8 cellular contexts compared by ENCODE assay signal in the genomic region with DNA sequence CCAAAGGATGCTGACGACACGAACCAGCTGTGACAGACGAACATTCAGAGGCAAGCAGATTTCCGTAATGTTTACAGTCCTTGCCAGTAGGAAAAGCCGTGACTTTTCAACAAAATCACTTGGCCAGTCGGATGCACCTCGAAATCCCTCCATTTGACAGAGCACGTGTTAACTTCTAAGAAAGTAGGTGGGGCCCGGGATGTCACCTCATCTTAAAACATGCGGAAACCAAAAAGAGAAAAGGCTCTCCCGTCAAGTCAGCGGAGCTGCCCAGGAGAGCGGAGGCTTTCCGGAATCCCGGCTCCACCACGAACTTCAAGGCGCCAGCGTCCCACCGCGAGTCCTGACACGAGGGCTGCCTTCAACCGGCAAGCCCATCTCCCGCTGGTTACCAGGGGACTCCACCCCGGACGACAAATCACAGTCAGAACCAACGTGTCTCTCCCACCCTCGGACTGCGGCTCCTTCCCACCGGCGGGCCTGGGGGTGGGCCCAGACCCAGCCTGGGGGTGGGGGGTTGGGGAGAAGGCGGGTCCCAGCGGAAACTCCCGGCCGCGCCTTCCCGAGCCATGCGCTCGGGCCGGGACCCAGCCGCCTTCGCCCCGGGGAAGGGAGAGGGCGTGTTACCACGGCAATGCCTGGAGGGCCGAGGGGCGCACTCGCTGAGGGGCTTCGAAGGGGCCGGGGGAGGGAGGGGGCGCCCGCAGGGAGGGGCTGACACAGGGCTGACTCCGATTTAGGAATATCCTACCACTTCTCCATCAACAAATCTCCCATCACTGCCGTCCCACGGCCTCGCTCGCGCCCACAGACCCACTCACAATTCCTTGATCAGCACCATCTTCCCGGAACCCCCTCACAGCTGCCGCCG. TPM values are rescaled to one million over a fixed set of nuclear protein-coding genes. Genes with fewer than 3 reads are reported as not detected.
A peak's percentile ranks its signal among the peaks of the same experiment; 100 is the strongest.
DNase-seq lines count a peak whose midpoint lies in the region; ATAC-seq and TF ChIP-seq lines count a peak whose summit lies in the region.

No MANE protein-coding gene starts in this region.

- H3F3A ChIP-seq in SK-N-SH (replicated peaks; ENCODE audit: insufficient read depth) = peaks cover 17% of the 10 kb centered on the region

- peak overlapping the region; percentile 98 for H3K4me3 Mint-ChIP-seq in activated naive CD8-positive, alpha-beta T cell treated with anti-CD3 and anti-CD28 coated beads, Interleukin-2, amount 10 ng/mL, durations not matched to agents 7 days and 5 days
- H3K4me3 Mint-ChIP-seq in progenitor cell of endocrine pancreas (ENCODE audit: low read depth) (peak overlapping the region; percentile 97), type B pancreatic cell (peak overlapping the region; percentile 98)

- H3K9me3 ChIP-seq in SK-N-SH = no peaks in the 10 kb centered on the region
- no peaks in the 10 kb centered on the region for H3K9me3 ChIP-seq in heart left ventricle

- peaks cover 17 to 20% of the 10 kb centered on the region in 2 experiments for H3K36me3 ChIP-seq in SK-N-SH (replicated peaks in 1 of 2; ENCODE audit: control insufficient read depth in 1 of 2, insufficient read depth in 2 of 2, low read length in 1 of 2)
- H3K36me3 ChIP-seq in heart left ventricle = peaks cover 0 to 10% (median 0%) of the 10 kb centered on the region in 9 donors

- H3K9ac ChIP-seq in SK-N-SH = peak overlapping the region; percentile 86

- peak overlapping the region; percentile 82 to 95 for H3K27ac ChIP-seq in SK-N-SH (ENCODE audit: low read depth in 2 of 2, low read length in 1 of 2)
- H3K27ac ChIP-seq in heart left ventricle = peak overlapping the region; percentile 92 to 100 (median 97)

- no peak for TF ChIP-seq RAD21 in SK-N-SH (IDR thresholded peaks at IDR 0.05; ENCODE audit: low read length)

- H2AFZ ChIP-seq in SK-N-SH (ENCODE audit: low read depth) = no peak overlapping the region

- DNase-seq in NCI-H2081 (lab: John Stamatoyannopoulos, UW) = peak; percentile 3 to 40
- DNase-seq in NCI-H2081 treated with DMSO at 0.1 percent for 48 hours (lab: John Stamatoyannopoulos, UW) = no peak
- DNase-seq in SK-N-SH = peak; percentile 80
- peak; percentile 67 for DNase-seq in activated naive CD8-positive, alpha-beta T cell treated with anti-CD3 and anti-CD28 coated beads, Interleukin-2, amount 10 ng/mL, durations not matched to agents 7 days and 5 days
- peak; percentile 56 to 79 (median 71) for DNase-seq in heart left ventricle
- peak; percentile 37 for DNase-seq in progenitor cell of endocrine pancreas (ENCODE audit: low spot score, unreplicated experiment)
- DNase-seq in type B pancreatic cell (ENCODE audit: extremely low spot score, unreplicated experiment) = peak; percentile 77

- peaks cover 31 to 36% of the 10 kb centered on the region in 2 experiments; a peak in 3 of 4 replicates for H3K4me1 ChIP-seq in SK-N-SH (ENCODE audit: control insufficient read depth in 1 of 2, insufficient read depth in 2 of 2, low read depth in 1 of 2, low read length in 1 of 2)
- H3K4me1 ChIP-seq in heart left ventricle = peaks cover 5 to 65% (median 56%) of the 10 kb centered on the region in 12 donors

- no peak; a peak in 1 of 4 replicates for TF ChIP-seq EP300 in SK-N-SH (IDR thresholded peaks at IDR 0.05; ENCODE audit: borderline replicate concordance in 1 of 2, low read depth in 1 of 2, low read length in 1 of 2)

- no peaks in the 10 kb centered on the region for H3K27me3 ChIP-seq in SK-N-SH (ENCODE audit: insufficient read depth)
- H3K27me3 ChIP-seq in heart left ventricle = peaks cover 0 to 3% (median 0%) of the 10 kb centered on the region in 9 donors

- H3K36me3 Mint-ChIP-seq in activated naive CD8-positive, alpha-beta T cell treated with anti-CD3 and anti-CD28 coated beads, Interleukin-2, amount 10 ng/mL, durations not matched to agents 7 days and 5 days = peaks cover 20% of the 10 kb centered on the region
- H3K36me3 Mint-ChIP-seq in progenitor cell of endocrine pancreas (ENCODE audit: insufficient read depth) (peaks cover 6% of the 10 kb centered on the region), type B pancreatic cell (peaks cover 20% of the 10 kb centered on the region)

- no peaks in the 10 kb centered on the region for H3K9me3 Mint-ChIP-seq in activated naive CD8-positive, alpha-beta T cell treated with anti-CD3 and anti-CD28 coated beads, Interleukin-2, amount 10 ng/mL, durations not matched to agents 7 days and 5 days
- H3K9me3 Mint-ChIP-seq in progenitor cell of endocrine pancreas (ENCODE audit: low read depth) = no peaks in the 10 kb centered on the region
- no peaks in the 10 kb centered on the region for H3K9me3 Mint-ChIP-seq in type B pancreatic cell

- POLR2A ChIA-PET in SK-N-SH (lab: Yijun Ruan, JAX) = interaction anchor here (0.6 to 1.0 kb wide), 3 partner anchors 18 to 1246 kb away, joined by 3 to 5 read pairs (median 4); no protein-coding TSS in a partner anchor
- POLR2A ChIA-PET in activated naive CD8-positive, alpha-beta T cell treated with anti-CD3 and anti-CD28 coated beads, Interleukin-2, amount 10 ng/mL, durations not matched to agents 7 days and 5 days (lab: Charles Lee) = interaction anchor here (0.6 to 2.2 kb wide), 11 partner anchors 16 to 1245 kb away, joined by 3 to 9 read pairs (median 3); no protein-coding TSS in a partner anchor

- no peak for TF ChIP-seq POLR2A in heart left ventricle (IDR thresholded peaks at IDR 0.05)

- H3K4me1 Mint-ChIP-seq in activated naive CD8-positive, alpha-beta T cell treated with anti-CD3 and anti-CD28 coated beads, Interleukin-2, amount 10 ng/mL, durations not matched to agents 7 days and 5 days = peaks cover 47% of the 10 kb centered on the region
- peaks cover 27% of the 10 kb centered on the region for H3K4me1 Mint-ChIP-seq in progenitor cell of endocrine pancreas (ENCODE audit: low read depth)
- peaks cover 58% of the 10 kb centered on the region for H3K4me1 Mint-ChIP-seq in type B pancreatic cell (ENCODE audit: unreplicated experiment)

- WGBS in SK-N-SH (ENCODE audit: low lambda C conversion rate) = 3% methylated on average over 35 of the region's 60 CpGs
- WGBS in heart left ventricle, 4 donors = 1 to 4% (median 1%) methylated on average over 46 to 60 of the region's 60 CpGs

- CTCF ChIA-PET in SK-N-SH (lab: Yijun Ruan, JAX) = interaction anchor here (1.2 to 11.5 kb wide), 3 partner anchors 18 to 35 kb away, joined by 3 to 150 read pairs (median 4); no protein-coding TSS in a partner anchor

- peak; percentile 38 for ATAC-seq in HG03354 (IDR thresholded peaks at IDR 0.05; ENCODE audit: poor library complexity, severe bottlenecking, unreplicated experiment)
- peak; percentile 25 for ATAC-seq in activated naive CD8-positive, alpha-beta T cell treated with anti-CD3 and anti-CD28 coated beads, Interleukin-2, amount 10 ng/mL, durations not matched to agents 7 days and 5 days (ENCODE audit: low read depth)
- ATAC-seq in heart left ventricle = peak; percentile 23 to 72 (median 68)

- intact Hi-C loops in heart left ventricle (cut with DNase I) = loop anchor here in 4 of 10 donors (1.0 to 5.0 kb wide), 3 partner anchors 30 to 72 kb away; no protein-coding TSS in a partner anchor

- H3K4me3 ChIP-seq in SK-N-SH (ENCODE audit: low read depth in 2 of 2, low read length in 1 of 2) (peak overlapping the region; percentile 76 to 90), heart left ventricle (peak overlapping the region; percentile 73 to 99 (median 90))

- H4K20me1 ChIP-seq in SK-N-SH (ENCODE audit: insufficient read depth) = peaks cover 51% of the 10 kb centered on the region

- peak overlapping the region; percentile 97 for H3K27ac Mint-ChIP-seq in activated naive CD8-positive, alpha-beta T cell treated with anti-CD3 and anti-CD28 coated beads, Interleukin-2, amount 10 ng/mL, durations not matched to agents 7 days and 5 days
- H3K27ac Mint-ChIP-seq in progenitor cell of endocrine pancreas = peak overlapping the region; percentile 99
- peak overlapping the region; percentile 98 for H3K27ac Mint-ChIP-seq in type B pancreatic cell

- no peaks in the 10 kb centered on the region for H3K9me2 ChIP-seq in SK-N-SH

- no peak for TF ChIP-seq CTCF in SK-N-SH (IDR thresholded peaks at IDR 0.05)
- no peak for TF ChIP-seq CTCF in heart left ventricle (IDR thresholded peaks at IDR 0.05)
- TF ChIP-seq CTCF in progenitor cell of endocrine pancreas (IDR thresholded peaks at IDR 0.05; ENCODE audit: unreplicated experiment) = no peak
- no peak for TF ChIP-seq CTCF in type B pancreatic cell (conservative IDR thresholded peaks at IDR 0.05)

- no peaks in the 10 kb centered on the region for H3K27me3 Mint-ChIP-seq in activated naive CD8-positive, alpha-beta T cell treated with anti-CD3 and anti-CD28 coated beads, Interleukin-2, amount 10 ng/mL, durations not matched to agents 7 days and 5 days
- no peaks in the 10 kb centered on the region for H3K27me3 Mint-ChIP-seq in progenitor cell of endocrine pancreas
- H3K27me3 Mint-ChIP-seq in type B pancreatic cell = no peaks in the 10 kb centered on the region

- H3K79me2 ChIP-seq in SK-N-SH (ENCODE audit: insufficient read depth) = peaks cover 94% of the 10 kb centered on the region

- peak overlapping the region; percentile 83 for H3K4me2 ChIP-seq in SK-N-SH

TF ChIP-seq in SK-N-SH, 30 proteins besides CTCF, POLR2A, EP300 and RAD21:
- 0 out of 2 replicates have a peak, but pooled peaks have one; percentile 23 for TF ChIP-seq ELF1 (IDR thresholded peaks at IDR 0.05)
- TF ChIP-seq SIN3A (IDR thresholded peaks at IDR 0.05; ENCODE audit: borderline replicate concordance, low read depth, low read length) = 0 out of 2 replicates have a peak, but pooled peaks have one; percentile 77
- peak; percentile 94 for TF ChIP-seq MXI1 (IDR thresholded peaks at IDR 0.05; ENCODE audit: low read depth, low read length)
- no peak for TF ChIP-seq TCF12 (IDR thresholded peaks at IDR 0.05)
- TF ChIP-seq RXRA (IDR thresholded peaks at IDR 0.05; ENCODE audit: borderline replicate concordance, low read depth) = no peak
- peak; percentile 67 for TF ChIP-seq MAX (IDR thresholded peaks at IDR 0.05; ENCODE audit: low read depth)

RNA-seq across cellular contexts. Expression of gene PITPNB, which starts 0.5 kb away (rescaled TPM):
- 32.3 and 38.7 TPM in 2 replicates for polyA plus RNA-seq in SK-N-SH (2012; rRNA removed)
- 41.6 and 48.2 TPM in 2 replicates for polyA plus RNA-seq in SK-N-SH (2012; cell fraction: cytosol; rRNA removed)
- polyA plus RNA-seq in SK-N-SH (2012; cell fraction: nucleus; rRNA removed) = 20.0 and 38.6 TPM in 2 replicates
- 10 to 100 TPM; 73.3 to 78.4 TPM for total RNA-seq in activated naive CD8-positive, alpha-beta T cell treated with anti-CD3 and anti-CD28 coated beads, Interleukin-2, amount 10 ng/mL, durations not matched to agents 7 days and 5 days
- total RNA-seq in heart left ventricle = 10 to 100 TPM; 20.8 to 84.7 (median 63.1) TPM
- polyA plus RNA-seq in heart left ventricle = 10 to 100 TPM; 13.6 to 32.3 TPM
- total RNA-seq in progenitor cell of endocrine pancreas = 72.6 and 74.4 TPM in 2 replicates
- 64.4 and 73.2 TPM in 2 replicates for total RNA-seq in type B pancreatic cell (ENCODE audit: low replicate concordance)
